Comparison of ENCODE assay signal across 16 cellular contexts in the genomic region with DNA sequence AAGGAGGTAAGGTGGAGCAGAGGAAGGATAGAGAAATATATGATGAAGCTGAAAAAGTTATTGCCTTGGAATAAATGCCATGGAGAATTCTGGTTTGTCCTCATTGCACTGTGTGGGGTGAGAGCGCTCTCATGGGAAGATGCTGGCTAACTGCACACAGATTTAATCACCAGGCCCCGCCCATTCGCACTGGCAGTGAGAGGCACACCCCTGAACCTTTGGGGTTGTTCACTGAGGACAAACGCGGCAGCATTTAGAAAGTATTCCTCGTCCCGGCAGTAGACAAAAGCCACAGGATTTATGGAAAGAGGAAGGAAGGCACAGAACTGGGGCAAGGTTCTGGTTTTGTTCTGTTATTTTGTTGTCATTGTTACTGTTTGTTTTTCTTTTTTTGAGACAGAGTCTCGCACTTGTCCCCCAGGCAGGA.
DNase-seq lines count a peak whose midpoint lies in the region; ATAC-seq, FAIRE-seq and TF ChIP-seq lines count a peak whose summit lies in the region.
"Had no signal": no experiment of that assay in that cellular context is flagged by ENCODE, and none has a peak within 500 bp of the region (broad histone marks: within the 10 kb centered on the region; RNA-seq: fewer than 3 reads in every experiment).

No MANE protein-coding gene starts in this region.

- no peaks in the 10 kb centered on the region for H3K9me3 ChIP-seq in CD4-positive, CD25-positive, alpha-beta regulatory T cell (ENCODE audit: control insufficient read depth in 2 of 2, low read length in 2 of 2)
- H3K9me3 ChIP-seq: adrenal gland, SJSA1 had no signal

- H3K27ac Mint-ChIP-seq in T-helper 1 cell treated with Interleukin-12 subunit alpha and Interleukin-12 subunit beta and Interleukin-4 antibody, amounts not matched to agents 30 μg/mL and 1 μg/mL, for 36 hours, result peak overlapping the region; percentile 36
- peak overlapping the region; percentile 76 to 90 (median 83) for H3K27ac Mint-ChIP-seq in CD4-positive, CD25-positive, alpha-beta regulatory T cell
- peak overlapping the region in 8 of 10 donors; percentile 4 to 76 (median 55) for H3K27ac Mint-ChIP-seq in naive thymus-derived CD8-positive, alpha-beta T cell

- H3K9me3 Mint-ChIP-seq in T-helper 1 cell treated with Interleukin-12 subunit alpha and Interleukin-12 subunit beta and Interleukin-4 antibody, amounts not matched to agents 30 μg/mL and 1 μg/mL, for 36 hours, result no peaks in the 10 kb centered on the region
- H3K9me3 Mint-ChIP-seq in CD4-positive, CD25-positive, alpha-beta regulatory T cell, result no peaks in the 10 kb centered on the region
- H3K9me3 Mint-ChIP-seq in naive thymus-derived CD8-positive, alpha-beta T cell, result no peaks in the 10 kb centered on the region
- H3K9me3 Mint-ChIP-seq: endodermal cell had no signal

- TF ChIP-seq CTCF in bronchial epithelial cell (IDR thresholded peaks at IDR 0.05; ENCODE audit: insufficient read depth, low read length, severe bottlenecking), result no peak

- peaks cover 90% of the 10 kb centered on the region for H3K36me3 ChIP-seq in CD4-positive, CD25-positive, alpha-beta regulatory T cell (ENCODE audit: control insufficient read depth, insufficient read depth, low read length)
- peaks cover 68% of the 10 kb centered on the region for H3K36me3 ChIP-seq in bronchial epithelial cell (ENCODE audit: control insufficient read depth, insufficient read depth, low read length)

- no peak overlapping the region for H3K27ac ChIP-seq in CD4-positive, CD25-positive, alpha-beta regulatory T cell (ENCODE audit: insufficient read depth, low read length, poor library complexity, severe bottlenecking)
- H3K27ac ChIP-seq: 22Rv1, C4-2B, SJSA1 had no signal

- FAIRE-seq in bronchial epithelial cell (lab: Jason Lieb, UNC), result peak; percentile 55

- POLR2A ChIA-PET in naive thymus-derived CD8-positive, alpha-beta T cell (lab: Charles Lee), result interaction anchor here (0.9 to 5.3 kb wide), 3 partner anchors 11 to 60 kb away, joined by 3 to 29 read pairs (median 3); no protein-coding TSS in a partner anchor

- H3K4me1 ChIP-seq in CD4-positive, CD25-positive, alpha-beta regulatory T cell (ENCODE audit: control insufficient read depth, insufficient read depth, low read length, poor library complexity, severe bottlenecking), result peaks cover 11% of the 10 kb centered on the region
- H3K4me1 ChIP-seq: SJSA1 had no signal

- no peak for ATAC-seq in CD4-positive, CD25-positive, alpha-beta regulatory T cell (ENCODE audit: low read depth in 2 of 2)
- ATAC-seq in naive thymus-derived CD8-positive, alpha-beta T cell, result no peak
- ATAC-seq in HG02763 (IDR thresholded peaks at IDR 0.05; ENCODE audit: unreplicated experiment), result no peak
- no peak for ATAC-seq in HG03520 (IDR thresholded peaks at IDR 0.05; ENCODE audit: unreplicated experiment)

- H3K27me3 ChIP-seq in CD4-positive, CD25-positive, alpha-beta regulatory T cell (ENCODE audit: control insufficient read depth, insufficient read depth, low read length), result no peaks in the 10 kb centered on the region
- H3K27me3 ChIP-seq in bronchial epithelial cell (ENCODE audit: control insufficient read depth, insufficient read depth, low read length), result no peaks in the 10 kb centered on the region
- H3K27me3 ChIP-seq: adrenal gland, SJSA1 had no signal

- DNase-seq in T-helper 1 cell (no peak), bronchial epithelial cell (ENCODE audit: low read depth) (no peak), amygdala (lab: John Stamatoyannopoulos, UW) (no peak)
- DNase-seq in CD4-positive, CD25-positive, alpha-beta regulatory T cell, result no peak
- DNase-seq in naive thymus-derived CD8-positive, alpha-beta T cell, result no peak
- DNase-seq: DMS53, endodermal cell, GOT3, NCI-H526 had no signal

- no peak overlapping the region for H3K4me3 Mint-ChIP-seq in T-helper 1 cell treated with Interleukin-12 subunit alpha and Interleukin-12 subunit beta and Interleukin-4 antibody, amounts not matched to agents 30 μg/mL and 1 μg/mL, for 36 hours
- no peak overlapping the region for H3K4me3 Mint-ChIP-seq in CD4-positive, CD25-positive, alpha-beta regulatory T cell
- peak overlapping the region in 1 of 10 donors; percentile 27 for H3K4me3 Mint-ChIP-seq in naive thymus-derived CD8-positive, alpha-beta T cell
- H3K4me3 Mint-ChIP-seq: endodermal cell had no signal

- peaks cover 31% of the 10 kb centered on the region for H3K36me3 Mint-ChIP-seq in T-helper 1 cell treated with Interleukin-12 subunit alpha and Interleukin-12 subunit beta and Interleukin-4 antibody, amounts not matched to agents 30 μg/mL and 1 μg/mL, for 36 hours (ENCODE audit: low read depth)
- peaks cover 33% of the 10 kb centered on the region for H3K36me3 Mint-ChIP-seq in CD4-positive, CD25-positive, alpha-beta regulatory T cell
- H3K36me3 Mint-ChIP-seq in naive thymus-derived CD8-positive, alpha-beta T cell, result peaks cover 8 to 83% (median 32%) of the 10 kb centered on the region in 3 donors

- H3K27me3 Mint-ChIP-seq in T-helper 1 cell treated with Interleukin-12 subunit alpha and Interleukin-12 subunit beta and Interleukin-4 antibody, amounts not matched to agents 30 μg/mL and 1 μg/mL, for 36 hours (ENCODE audit: low read depth), result no peaks in the 10 kb centered on the region
- H3K27me3 Mint-ChIP-seq in CD4-positive, CD25-positive, alpha-beta regulatory T cell, result no peaks in the 10 kb centered on the region
- no peaks in the 10 kb centered on the region for H3K27me3 Mint-ChIP-seq in naive thymus-derived CD8-positive, alpha-beta T cell

- peaks cover 15% of the 10 kb centered on the region for H3K4me1 Mint-ChIP-seq in T-helper 1 cell treated with Interleukin-12 subunit alpha and Interleukin-12 subunit beta and Interleukin-4 antibody, amounts not matched to agents 30 μg/mL and 1 μg/mL, for 36 hours (ENCODE audit: low read depth)
- H3K4me1 Mint-ChIP-seq in CD4-positive, CD25-positive, alpha-beta regulatory T cell, result peaks cover 0 to 75% (median 18%) of the 10 kb centered on the region in 4 donors
- H3K4me1 Mint-ChIP-seq in naive thymus-derived CD8-positive, alpha-beta T cell, result peaks cover 22 to 64% (median 48%) of the 10 kb centered on the region in 4 donors
- H3K4me1 Mint-ChIP-seq: endodermal cell had no signal

- H3K4me3 ChIP-seq in CD4-positive, CD25-positive, alpha-beta regulatory T cell (ENCODE audit: low read depth, low read length), result no peak overlapping the region
- no peak overlapping the region for H3K4me3 ChIP-seq in bronchial epithelial cell (ENCODE audit: low read depth, low read length)
- H3K4me3 ChIP-seq: adrenal gland, SJSA1 had no signal
